ENCODE assay signal across 12 cellular contexts in the genomic region with DNA sequence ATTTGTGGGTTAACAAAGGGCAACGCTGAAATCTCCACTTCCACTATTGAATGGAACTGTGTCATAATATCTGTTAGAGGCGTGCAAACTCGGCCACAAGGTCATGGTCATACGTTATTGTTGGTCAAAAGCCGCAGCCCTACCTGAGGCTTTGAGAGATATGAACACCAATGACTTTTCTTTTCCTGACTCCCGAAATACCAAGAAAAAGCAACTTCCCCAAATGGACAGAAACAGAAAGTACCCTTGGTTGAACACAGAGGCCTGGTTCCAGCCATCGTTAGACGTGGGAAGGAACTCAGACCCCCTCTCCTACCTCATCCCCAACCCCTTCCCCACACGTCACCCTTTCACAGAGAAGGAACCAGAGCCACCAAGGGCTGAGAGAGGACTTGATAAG. TPM values are rescaled to one million over a fixed set of nuclear protein-coding genes. Genes with fewer than 3 reads are reported as not detected.
DNase-seq lines count a peak whose midpoint lies in the region; ATAC-seq and TF ChIP-seq lines count a peak whose summit lies in the region.
"Had no signal": no experiment of that assay in that cellular context is flagged by ENCODE, and none has a peak within 500 bp of the region (broad histone marks: within the 10 kb centered on the region; RNA-seq: fewer than 3 reads in every experiment).

No MANE protein-coding gene starts in this region.

- no peak overlapping the region for H2BK5ac ChIP-seq in H9 (ENCODE audit: insufficient read length, low read length)

- H4K20me1 ChIP-seq in BLaER1 treated with 17β-estradiol and CSF1 and Interleukin-3, amounts not matched to agents 10 nM and 100 nM = peaks cover 14 to 28% (median 25%) of the 10 kb centered on the region in 11 experiments; a peak in 20 of 22 replicates
- no peaks in the 10 kb centered on the region for H4K20me1 ChIP-seq in H9 (ENCODE audit: control insufficient read depth, insufficient read depth, insufficient read length)

- H3K4me3 ChIP-seq in BLaER1 treated with 17β-estradiol and CSF1 and Interleukin-3, amounts not matched to agents 10 nM and 100 nM = peak overlapping the region in 6 of 10 experiments; percentile 83 to 97 (median 92); a peak in 8 of 20 replicates
- no peak overlapping the region for H3K4me3 ChIP-seq in BE2C (ENCODE audit: low read depth, low read length)
- H3K4me3 ChIP-seq: psoas muscle had no signal

- no peak overlapping the region for H2BK12ac ChIP-seq in H9 (ENCODE audit: insufficient read length, low read depth, low read length)

- H3K79me2 ChIP-seq in H9 (ENCODE audit: insufficient read depth, low read length) = no peaks in the 10 kb centered on the region

- H3K4me3 Mint-ChIP-seq in H9 (peak overlapping the region; percentile 75 to 78), naive B cell (peak overlapping the region; percentile 52 to 100 (median 94))
- peak overlapping the region; percentile 97 for H3K4me3 Mint-ChIP-seq in activated CD8-positive, alpha-beta T cell treated with anti-CD3 and anti-CD28 coated beads for 36 hours

- no peak overlapping the region for H3K14ac ChIP-seq in H9 (ENCODE audit: insufficient read depth, low read length)

- peaks cover 5 to 11% of the 10 kb centered on the region in 2 experiments for H3K4me1 Mint-ChIP-seq in H9
- peaks cover 40% of the 10 kb centered on the region for H3K4me1 Mint-ChIP-seq in activated CD8-positive, alpha-beta T cell treated with anti-CD3 and anti-CD28 coated beads for 36 hours (ENCODE audit: low read depth)
- H3K4me1 Mint-ChIP-seq in naive B cell = peaks cover 41 to 50% (median 50%) of the 10 kb centered on the region in 3 donors

- no peak overlapping the region for H4K8ac ChIP-seq in H9 (replicated peaks; ENCODE audit: insufficient read length, low read depth, low read length)

- H2BK15ac ChIP-seq in H9 (ENCODE audit: low read depth, low read length) = no peak overlapping the region

- peaks cover 43 to 53% (median 50%) of the 10 kb centered on the region in 10 experiments for H3K4me1 ChIP-seq in BLaER1 treated with 17β-estradiol and CSF1 and Interleukin-3, amounts not matched to agents 10 nM and 100 nM
- H3K4me1 ChIP-seq in H9 (ENCODE audit: insufficient read depth, low read length) (no peaks in the 10 kb centered on the region), BE2C (no peaks in the 10 kb centered on the region)
- H3K4me1 ChIP-seq: psoas muscle had no signal

- peak overlapping the region; percentile 92 to 98 (median 95); a peak in 21 of 22 replicates for H3K4me2 ChIP-seq in BLaER1 treated with 17β-estradiol and CSF1 and Interleukin-3, amounts not matched to agents 10 nM and 100 nM
- no peak overlapping the region for H3K4me2 ChIP-seq in H9 (ENCODE audit: insufficient read depth, insufficient read length, low read length)

- peaks cover 0 to 14% (median 1%) of the 10 kb centered on the region in 11 experiments; a peak in 8 of 22 replicates for H3K36me3 ChIP-seq in BLaER1 treated with 17β-estradiol and CSF1 and Interleukin-3, amounts not matched to agents 10 nM and 100 nM
- H3K36me3 ChIP-seq in BE2C = no peaks in the 10 kb centered on the region

- no peak overlapping the region for H3K27ac Mint-ChIP-seq in H9
- peak overlapping the region; percentile 40 for H3K27ac Mint-ChIP-seq in activated CD8-positive, alpha-beta T cell treated with anti-CD3 and anti-CD28 coated beads for 36 hours
- H3K27ac Mint-ChIP-seq in naive B cell = peak overlapping the region; percentile 6 to 97 (median 93)

- CTCF ChIA-PET in activated CD8-positive, alpha-beta T cell treated with anti-CD3 and anti-CD28 coated beads for 36 hours (lab: Charles Lee) = no interaction called here

- H3K79me1 ChIP-seq in H9 (ENCODE audit: insufficient read depth, low read depth, low read length, poor library complexity, severe bottlenecking) = no peaks in the 10 kb centered on the region

- H3K27me3 Mint-ChIP-seq in H9 (ENCODE audit: low read depth) (peaks cover 42% of the 10 kb centered on the region), naive B cell (no peaks in the 10 kb centered on the region)
- no peaks in the 10 kb centered on the region for H3K27me3 Mint-ChIP-seq in activated CD8-positive, alpha-beta T cell treated with anti-CD3 and anti-CD28 coated beads for 36 hours

- POLR2A ChIA-PET in activated CD8-positive, alpha-beta T cell treated with anti-CD3 and anti-CD28 coated beads for 36 hours (lab: Charles Lee) = interaction anchor here (1.0 kb wide), 1 partner anchor 9 kb away, joined by 3 read pairs; no protein-coding TSS in a partner anchor

- peaks cover 3 to 25% (median 8%) of the 10 kb centered on the region in 3 experiments; a peak in 6 of 7 replicates for H3K36me3 Mint-ChIP-seq in H9 (ENCODE audit: insufficient read depth in 1 of 3, low read depth in 3 of 3)
- peaks cover 26% of the 10 kb centered on the region for H3K36me3 Mint-ChIP-seq in activated CD8-positive, alpha-beta T cell treated with anti-CD3 and anti-CD28 coated beads for 36 hours (ENCODE audit: low read depth)
- peaks cover 27 to 32% of the 10 kb centered on the region in 2 donors for H3K36me3 Mint-ChIP-seq in naive B cell

- H3K9me3 Mint-ChIP-seq in H9 = peaks cover 17 to 38% of the 10 kb centered on the region in 2 experiments
- peaks cover 19% of the 10 kb centered on the region for H3K9me3 Mint-ChIP-seq in activated CD8-positive, alpha-beta T cell treated with anti-CD3 and anti-CD28 coated beads for 36 hours
- H3K9me3 Mint-ChIP-seq in naive B cell = peaks cover 21 to 52% (median 26%) of the 10 kb centered on the region in 7 donors

- H2AFZ ChIP-seq in H9 (ENCODE audit: low read length) = no peak overlapping the region

- H3K23me2 ChIP-seq in H9 (ENCODE audit: insufficient read length, low read depth, low read length, poor library complexity, severe bottlenecking) = peaks cover 6% of the 10 kb centered on the region

- no peak overlapping the region for H4K91ac ChIP-seq in H9 (ENCODE audit: insufficient read length, low read depth, low read length)

- no peak overlapping the region for H4K5ac ChIP-seq in H9 (ENCODE audit: insufficient read length, low read depth, low read length)

- H3K23ac ChIP-seq in H9 (ENCODE audit: insufficient read length, low read depth, low read length) = no peak overlapping the region

- peak overlapping the region in 10 of 11 experiments; percentile 86 to 98 (median 93); a peak in 17 of 22 replicates for H3K27ac ChIP-seq in BLaER1 treated with 17β-estradiol and CSF1 and Interleukin-3, amounts not matched to agents 10 nM and 100 nM
- no peak overlapping the region for H3K27ac ChIP-seq in H9 (ENCODE audit: insufficient read length, low read depth, low read length)
- H3K27ac ChIP-seq: psoas muscle had no signal

- H3T11ph ChIP-seq in H9 (ENCODE audit: low read length) = no peak overlapping the region

- H2BK20ac ChIP-seq in H9 (ENCODE audit: low read depth, low read length, poor library complexity, severe bottlenecking) = no peak overlapping the region

- no peak overlapping the region for H3K18ac ChIP-seq in H9 (ENCODE audit: insufficient read length, low read depth, low read length)

- ATAC-seq in activated CD8-positive, alpha-beta T cell treated with anti-CD3 and anti-CD28 coated beads for 36 hours = no peak
- no peak for ATAC-seq in naive B cell (ENCODE audit: low read depth in 2 of 2)
- no peak for ATAC-seq in GM21737 (IDR thresholded peaks at IDR 0.05; ENCODE audit: unreplicated experiment)
- ATAC-seq: psoas muscle had no signal

- peaks cover 5 to 27% (median 13%) of the 10 kb centered on the region in 11 experiments; a peak in 16 of 22 replicates for H3K9me3 ChIP-seq in BLaER1 treated with 17β-estradiol and CSF1 and Interleukin-3, amounts not matched to agents 10 nM and 100 nM (replicated peaks in 1 of 11)
- H3K9me3 ChIP-seq in H9 (ENCODE audit: control insufficient read depth, low read depth, low read length) (no peaks in the 10 kb centered on the region), BE2C (no peaks in the 10 kb centered on the region)
- H3K9me3 ChIP-seq: psoas muscle had no signal

- no peak overlapping the region for H3K56ac ChIP-seq in H9 (ENCODE audit: insufficient read length, low read depth, low read length)

- no peak for TF ChIP-seq CTCF in H9 (conservative IDR thresholded peaks at IDR 0.05)
- no peak for TF ChIP-seq CTCF in activated CD8-positive, alpha-beta T cell treated with anti-CD3 and anti-CD28 coated beads for 36 hours (IDR thresholded peaks at IDR 0.05)
- no peak for TF ChIP-seq CTCF in BE2C (IDR thresholded peaks at IDR 0.05; ENCODE audit: low read depth, low read length)

- no peak for DNase-seq in H9
- DNase-seq in activated CD8-positive, alpha-beta T cell treated with anti-CD3 and anti-CD28 coated beads for 36 hours = no peak
- DNase-seq in naive B cell = peak; percentile 29
- no peak for DNase-seq in BE2C
- no peak for DNase-seq in SW 1271 (lab: John Stamatoyannopoulos, UW)
- DNase-seq in kidney tubule cell (ENCODE audit: low spot score) = no peak
- DNase-seq: activated CD8-positive, alpha-beta memory T cell treated with anti-CD3 and anti-CD28 coated beads, Interleukin-2, amount 50 U/mL, for 4 hours; NCI-H2171 treated with DMSO at 0.1 percent for 48 hours; psoas muscle had no signal

- peak overlapping the region in 7 of 11 experiments; percentile 40 to 94 (median 88); a peak in 8 of 22 replicates for H3K9ac ChIP-seq in BLaER1 treated with 17β-estradiol and CSF1 and Interleukin-3, amounts not matched to agents 10 nM and 100 nM
- H3K9ac ChIP-seq in H9 (ENCODE audit: extremely low read depth, insufficient read length, low read length) = no peak overlapping the region

- no CpG with 5 or more reads among the region's 9 CpGs for WGBS in H9 (ENCODE audit: extremely low coverage, insufficient read length, low lambda C conversion rate)

- no peak overlapping the region for H3K4ac ChIP-seq in H9 (ENCODE audit: low read depth, low read length)

- no peaks in the 10 kb centered on the region for H3K27me3 ChIP-seq in BLaER1 treated with 17β-estradiol and CSF1 and Interleukin-3, amounts not matched to agents 10 nM and 100 nM
- H3K27me3 ChIP-seq in H9 (ENCODE audit: insufficient read depth, low read length) = 0 out of 2 replicates have a peak, but pooled peaks cover 2% of the 10 kb centered on the region
- H3K27me3 ChIP-seq in BE2C = no peaks in the 10 kb centered on the region

- no peak overlapping the region for H2BK120ac ChIP-seq in H9 (ENCODE audit: low read depth, low read length, poor library complexity, severe bottlenecking)

- intact Hi-C loops in activated CD8-positive, alpha-beta T cell treated with anti-CD3 and anti-CD28 coated beads for 36 hours (cut with micrococcal nuclease) = no loop called here

- no peak overlapping the region for H2AK5ac ChIP-seq in H9 (ENCODE audit: insufficient read length, low read length)

RNA-seq across cellular contexts. Expression of a gene that starts 1.4 kb away (rescaled TPM):
- 1.4 and 1.7 TPM in 2 replicates for total RNA-seq in H9 (2021)
- total RNA-seq in activated CD8-positive, alpha-beta T cell treated with anti-CD3 and anti-CD28 coated beads for 36 hours = 10 to 100 TPM; 46.7 to 50.4 TPM
- polyA plus RNA-seq in naive B cell (ENCODE audit: low read depth in 6 of 6) = 10 to 100 TPM in 3 of 6 donors, 1 to 10 TPM in 3; 9.7 to 24.8 (median 11.7) TPM
- not detected for polyA plus RNA-seq in BE2C (2012; ENCODE audit: insufficient read depth, insufficient read length, low read depth)
- total RNA-seq: fibroblast of lung had no signal

RNA-seq across cellular contexts. Expression of a gene that starts 54.4 kb away (rescaled TPM):
- total RNA-seq in H9 (2021) = 1.2 and 1.3 TPM in 2 replicates
- total RNA-seq in activated CD8-positive, alpha-beta T cell treated with anti-CD3 and anti-CD28 coated beads for 36 hours = 1 to 10 TPM; 1.2 to 1.3 TPM
- under 1 TPM in 5 of 6 donors, not detected in 1; 0.04 to 0.09 (median 0.06) TPM for polyA plus RNA-seq in naive B cell (ENCODE audit: low read depth in 6 of 6)
- polyA plus RNA-seq in BE2C (2012; ENCODE audit: insufficient read depth, insufficient read length, low read depth) = not detected

Comparison
In these comparisons a context has a peak if more than half of its experiments do, and no peak if none do; other contexts are left out.
1. H3K27ac Mint-ChIP-seq: peak in activated CD8-positive, alpha-beta T cell treated with anti-CD3 and anti-CD28 coated beads for 36 hours (single experiment) and naive B cell (6 of 6); none in H9 (0 of 3).
2. RNA of a gene that starts 1.4 kb away (total RNA-seq): 46.7 to 50.4 TPM in activated CD8-positive, alpha-beta T cell treated with anti-CD3 and anti-CD28 coated beads for 36 hours; 1.4 to 1.7 TPM in H9; every median in the first group is over 10 times any median in the second.
3. Peak in every context shown above with its lines, with median percentiles within 50 percentile points of each other: H3K4me3 Mint-ChIP-seq.